ENCODE assay signal across 1 cellular context in genomic region chr15:67399925-67400324, GRCh38.
A peak's percentile ranks its signal among the peaks of the same experiment; 100 is the strongest.
TF ChIP-seq lines count a peak whose summit lies in the region.

No MANE protein-coding gene starts in this region.

TF ChIP-seq in K562, 482 proteins besides CTCF, POLR2A, EP300 and RAD21 (continued from another document):
- TF ChIP-seq STAT5A (IDR thresholded peaks at IDR 0.05; ENCODE audit: borderline replicate concordance, low read length): 0 out of 2 replicates have a peak, but pooled peaks have one; percentile 32
